Comparison of ENCODE assay signal across 1 cellular context in the genomic region with DNA sequence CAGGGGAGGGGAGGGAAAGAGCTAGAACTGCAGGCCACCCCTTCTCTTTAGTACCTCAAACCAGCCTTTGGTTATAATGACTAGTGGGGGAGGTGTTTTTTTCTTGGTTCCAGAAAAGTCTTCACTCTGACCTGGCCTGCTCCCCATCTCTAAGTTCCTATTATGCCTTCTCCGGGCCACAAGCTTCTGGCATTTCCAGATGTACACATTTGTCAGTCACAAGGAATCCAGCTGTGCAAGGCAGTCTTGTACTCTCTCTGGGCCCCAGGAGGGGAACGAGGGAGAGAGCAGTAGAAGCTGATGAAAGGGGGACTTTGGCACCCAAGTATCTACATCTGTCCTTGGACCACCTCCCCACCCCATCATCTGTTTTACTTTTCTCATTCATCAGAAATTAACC.
TF ChIP-seq lines count a peak whose summit lies in the region.

No MANE protein-coding gene starts in this region.

TF ChIP-seq in K562, 482 proteins besides CTCF, POLR2A, EP300 and RAD21:
- TF ChIP-seq, protein P1, sequence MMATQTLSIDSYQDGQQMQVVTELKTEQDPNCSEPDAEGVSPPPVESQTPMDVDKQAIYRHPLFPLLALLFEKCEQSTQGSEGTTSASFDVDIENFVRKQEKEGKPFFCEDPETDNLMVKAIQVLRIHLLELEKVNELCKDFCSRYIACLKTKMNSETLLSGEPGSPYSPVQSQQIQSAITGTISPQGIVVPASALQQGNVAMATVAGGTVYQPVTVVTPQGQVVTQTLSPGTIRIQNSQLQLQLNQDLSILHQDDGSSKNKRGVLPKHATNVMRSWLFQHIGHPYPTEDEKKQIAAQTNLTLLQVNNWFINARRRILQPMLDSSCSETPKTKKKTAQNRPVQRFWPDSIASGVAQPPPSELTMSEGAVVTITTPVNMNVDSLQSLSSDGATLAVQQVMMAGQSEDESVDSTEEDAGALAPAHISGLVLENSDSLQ (IDR thresholded peaks at IDR 0.05) = no peak; the same call in 1 of the 2 replicates
- TF ChIP-seq, protein P2, sequence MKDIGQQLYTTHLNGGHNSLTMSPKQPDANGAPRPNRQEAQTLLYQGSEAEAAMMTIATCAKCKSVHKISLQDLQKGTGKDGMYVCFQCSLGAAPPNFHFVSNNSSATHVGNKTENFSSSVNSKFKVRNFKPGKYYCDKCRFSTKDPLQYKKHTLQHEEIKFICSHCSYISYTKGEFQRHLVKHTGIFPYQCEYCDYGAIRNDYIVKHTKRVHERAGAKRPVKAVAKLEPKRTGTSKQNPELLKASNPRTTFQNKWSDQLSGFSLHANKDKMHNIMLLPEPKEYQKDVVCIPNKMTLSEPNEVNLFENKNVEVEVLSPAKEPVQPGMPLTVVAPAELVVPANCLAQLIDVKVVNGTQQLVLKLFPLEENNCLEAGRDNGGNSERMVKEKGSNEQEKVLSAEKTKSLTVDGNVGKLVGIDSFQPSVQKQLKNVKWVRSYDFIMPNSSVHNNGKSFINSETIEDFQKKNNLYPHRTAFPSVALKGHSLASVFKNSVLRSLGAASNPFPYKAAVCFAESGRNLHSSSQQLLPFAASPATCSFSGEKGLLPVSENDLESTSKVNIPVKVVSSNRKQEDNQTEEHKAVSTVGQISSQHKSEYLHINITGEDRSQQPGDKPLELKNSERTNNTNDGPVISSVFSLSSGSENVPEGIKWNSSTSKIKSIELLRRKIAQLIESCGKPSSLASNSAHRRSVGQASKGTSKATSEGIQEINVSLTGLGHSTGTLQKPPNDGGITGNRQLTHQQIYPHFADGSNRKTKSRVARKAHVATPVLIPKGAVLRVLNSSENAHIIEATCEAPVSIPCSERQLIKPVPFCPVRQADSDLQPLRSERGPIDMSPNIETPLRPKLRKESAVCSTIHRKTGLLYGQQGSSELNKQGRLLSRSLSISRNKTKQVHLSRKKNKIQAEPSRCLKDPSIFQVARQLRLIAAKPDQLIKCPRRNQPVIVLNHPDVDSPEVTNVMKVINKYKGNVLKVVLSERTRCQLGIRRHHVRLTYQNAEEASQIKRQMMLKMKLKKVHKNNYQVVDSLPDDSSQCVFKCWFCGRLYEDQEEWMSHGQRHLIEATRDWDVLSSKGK (CRISPR knock-in tag; IDR thresholded peaks at IDR 0.05) = no peak
- TF ChIP-seq NFXL1 (CRISPR knock-in tag; IDR thresholded peaks at IDR 0.05) (no peak), ZC3H11A (IDR thresholded peaks at IDR 0.05; ENCODE audit: low read depth, low read length) (no peak), CCNT2 (IDR thresholded peaks at IDR 0.05; ENCODE audit: borderline replicate concordance, extremely low read depth, insufficient read length, low read depth, low read length) (no peak)
- TF ChIP-seq, protein P3, sequence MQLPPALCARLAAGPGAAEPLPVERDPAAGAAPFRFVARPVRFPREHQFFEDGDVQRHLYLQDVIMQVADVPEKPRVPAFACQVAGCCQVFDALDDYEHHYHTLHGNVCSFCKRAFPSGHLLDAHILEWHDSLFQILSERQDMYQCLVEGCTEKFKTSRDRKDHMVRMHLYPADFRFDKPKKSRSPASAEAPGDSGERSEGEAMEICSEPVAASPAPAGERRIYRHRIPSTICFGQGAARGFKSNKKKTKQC (CRISPR knock-in tag; IDR thresholded peaks at IDR 0.05) = no peak
